16 cellular contexts compared by ENCODE assay signal in genomic region chr5:113337515-113338140, GRCh38.
DNase-seq lines count a peak whose midpoint lies in the region; ATAC-seq and TF ChIP-seq lines count a peak whose summit lies in the region.
"Had no signal": no experiment of that assay in that cellular context is flagged by ENCODE, and none has a peak within 500 bp of the region (broad histone marks: within the 10 kb centered on the region; RNA-seq: fewer than 3 reads in every experiment).

No MANE protein-coding gene starts in this region.

- no peak overlapping the region for H3K27ac ChIP-seq in mammary epithelial cell (ENCODE audit: insufficient read depth, low read depth, low read length)
- 0 out of 2 replicates have a peak overlapping the region, but pooled peaks have one; percentile 13 for H3K27ac ChIP-seq in VCaP
- no peak overlapping the region for H3K27ac ChIP-seq in mesenchymal stem cell (ENCODE audit: low read length, poor library complexity, severe bottlenecking)
- H3K27ac ChIP-seq: BLaER1 had no signal

- H3K23ac ChIP-seq in mesenchymal stem cell (ENCODE audit: low read length in 2 of 2), result no peak overlapping the region

- H3K27ac Mint-ChIP-seq in MCF 10A (ENCODE audit: low read depth, unreplicated experiment), result no peak overlapping the region

- DNase-seq in MCF 10A (ENCODE audit: unreplicated experiment) (peak; percentile 27), mammary epithelial cell (no peak), mesenchymal stem cell (no peak), NCI-H446 treated with DMSO at 0.1 percent for 48 hours (lab: John Stamatoyannopoulos, UW) (no peak), middle frontal gyrus (ENCODE audit: extremely low spot score, low spot score) (no peak), KBM-7 (no peak)
- DNase-seq: 8988T; CD8-positive, alpha-beta memory T cell; DMS79 treated with DMSO at 0.1 percent for 48 hours; NCI-H1105 treated with DMSO at 0.1 percent for 48 hours; NCI-H1694 treated with DMSO at 0.1 percent for 48 hours; NCI-H345; SHP77 treated with DMSO at 0.1 percent for 48 hours had no signal

- BruUV-seq in MCF 10A (replicated peaks; lab: Mats Ljungman, UMichigan) (no TSS peak), mammary epithelial cell (replicated peaks; lab: Mats Ljungman, UMichigan) (no TSS peak)

- H3K79me1 ChIP-seq in mesenchymal stem cell (replicated peaks; ENCODE audit: low read length, poor library complexity, severe bottlenecking), result no peaks in the 10 kb centered on the region

- H3K4me1 ChIP-seq in mammary epithelial cell (ENCODE audit: insufficient read depth, low read length) (no peaks in the 10 kb centered on the region), mesenchymal stem cell (ENCODE audit: control insufficient read depth, insufficient read depth, low read depth, low read length) (no peaks in the 10 kb centered on the region)

- no peaks in the 10 kb centered on the region for H3K9me3 Mint-ChIP-seq in MCF 10A (ENCODE audit: unreplicated experiment)
- H3K9me3 Mint-ChIP-seq: CD8-positive, alpha-beta memory T cell had no signal

- H3K27me3 Mint-ChIP-seq in MCF 10A (ENCODE audit: insufficient read depth, unreplicated experiment), result no peaks in the 10 kb centered on the region

- no peak overlapping the region for H2BK5ac ChIP-seq in mesenchymal stem cell (ENCODE audit: low read depth, low read length, poor library complexity, severe bottlenecking)

- no peak overlapping the region for H3K4me2 ChIP-seq in mammary epithelial cell (ENCODE audit: insufficient read depth, low read depth, low read length)
- H3K4me2 ChIP-seq in mesenchymal stem cell (ENCODE audit: low read length, poor library complexity, severe bottlenecking), result no peak overlapping the region
- H3K4me2 ChIP-seq: BLaER1 had no signal

- H2BK120ac ChIP-seq in mesenchymal stem cell (ENCODE audit: low read depth, low read length), result no peak overlapping the region

- dilution Hi-C loops in mammary epithelial cell (cut with HindIII; ENCODE audit: low sequenced_read_pairs), result no loop called here

- H2AK5ac ChIP-seq in mesenchymal stem cell (ENCODE audit: low read length, severe bottlenecking), result no peak overlapping the region

- H3K36me3 ChIP-seq in mammary epithelial cell (ENCODE audit: insufficient read depth, low read length) (peaks cover 2% of the 10 kb centered on the region), mesenchymal stem cell (ENCODE audit: control insufficient read depth in 1 of 2, insufficient read depth in 2 of 2, low read depth in 1 of 2, low read length in 2 of 2) (no peaks in the 10 kb centered on the region)
- H3K36me3 ChIP-seq: BLaER1 had no signal

- no peak overlapping the region for H3K4me3 Mint-ChIP-seq in MCF 10A (ENCODE audit: unreplicated experiment)
- H3K4me3 Mint-ChIP-seq: CD8-positive, alpha-beta memory T cell had no signal

- WGBS in mammary epithelial cell (ENCODE audit: low coverage, missing lambda C conversion rate), result 90% methylated on average over 5 of the region's 5 CpGs
- 95% methylated on average over 2 of the region's 5 CpGs for WGBS in mesenchymal stem cell

- H3K27me3 ChIP-seq in mammary epithelial cell (ENCODE audit: insufficient read depth, low read length), result no peaks in the 10 kb centered on the region
- H3K27me3 ChIP-seq in mesenchymal stem cell (ENCODE audit: control insufficient read depth in 1 of 2, insufficient read depth in 1 of 2, low read length in 2 of 2), result no peaks in the 10 kb centered on the region
- H3K27me3 ChIP-seq: BLaER1 had no signal

- CTCF ChIA-PET in MCF 10A (lab: Yijun Ruan, JAX), result interaction anchor here (0.5 to 5.9 kb wide), 16 partner anchors 15 to 454 kb away, joined by 3 to 77 read pairs (median 5); partner anchors contain the start of genes MCC and YTHDC2
- CTCF ChIA-PET in mammary epithelial cell (lab: Charles Lee; ENCODE audit: low non-redundant PET), result interaction anchor here (1.5 kb wide), 1 partner anchor 173 kb away, joined by 11 read pairs; no protein-coding TSS in a partner anchor

- H3K9ac ChIP-seq in mammary epithelial cell (ENCODE audit: insufficient read depth, low read length) (no peak overlapping the region), mesenchymal stem cell (ENCODE audit: low read length) (peak overlapping the region; percentile 48)
- H3K9ac ChIP-seq: BLaER1 had no signal

- H2AFZ ChIP-seq in mammary epithelial cell (ENCODE audit: low read depth, low read length), result no peak overlapping the region
- no peak overlapping the region for H2AFZ ChIP-seq in mesenchymal stem cell (ENCODE audit: low read depth, low read length)

- no peak overlapping the region for H3K14ac ChIP-seq in mesenchymal stem cell (ENCODE audit: low read length in 2 of 2)

- peaks cover 23% of the 10 kb centered on the region for H3K36me3 Mint-ChIP-seq in MCF 10A (ENCODE audit: insufficient read depth, unreplicated experiment)
- H3K36me3 Mint-ChIP-seq: CD8-positive, alpha-beta memory T cell had no signal

- no peaks in the 10 kb centered on the region for H3K9me3 ChIP-seq in mammary epithelial cell (replicated peaks; ENCODE audit: insufficient read depth, low read length)
- no peaks in the 10 kb centered on the region for H3K9me3 ChIP-seq in mesenchymal stem cell (ENCODE audit: control insufficient read depth, low read length)
- H3K9me3 ChIP-seq: BLaER1 had no signal

- H2BK12ac ChIP-seq in mesenchymal stem cell (ENCODE audit: low read length in 2 of 2), result no peak overlapping the region

- peaks cover 6% of the 10 kb centered on the region for H3K4me1 Mint-ChIP-seq in MCF 10A (ENCODE audit: insufficient read depth, unreplicated experiment)

- TF ChIP-seq CTCF in MCF 10A (IDR thresholded peaks at IDR 0.05; ENCODE audit: unreplicated experiment), result no peak
- no peak for TF ChIP-seq CTCF in mammary epithelial cell (conservative IDR thresholded peaks at IDR 0.05 in 1 of 2, IDR thresholded peaks at IDR 0.05 in 1 of 2; ENCODE audit: extremely low read depth in 1 of 2, insufficient read depth in 1 of 2, low read depth in 1 of 2, low read length in 2 of 2)
- no peak for TF ChIP-seq CTCF in VCaP (conservative IDR thresholded peaks at IDR 0.05)

- H4K20me1 ChIP-seq in mammary epithelial cell (ENCODE audit: insufficient read depth, low read length), result no peaks in the 10 kb centered on the region
- H4K20me1 ChIP-seq: BLaER1 had no signal

- intact Hi-C loops in MCF 10A (cut with micrococcal nuclease) (loop anchor here (1.0 kb wide), 2 partner anchors 42 to 173 kb away; no protein-coding TSS in a partner anchor), mammary epithelial cell (cut with micrococcal nuclease) (loop anchor here (1.0 kb wide), 2 partner anchors 174 to 269 kb away; no protein-coding TSS in a partner anchor)

- H3K79me2 ChIP-seq in mammary epithelial cell (ENCODE audit: insufficient read depth, low read length), result no peaks in the 10 kb centered on the region

- H2BK15ac ChIP-seq in mesenchymal stem cell (ENCODE audit: low read depth, poor library complexity, severe bottlenecking), result no peak overlapping the region

- no peak for ATAC-seq in HG02973 (IDR thresholded peaks at IDR 0.05; ENCODE audit: unreplicated experiment)

- H3K18ac ChIP-seq in mesenchymal stem cell (ENCODE audit: low read depth in 1 of 2, low read length in 2 of 2), result no peak overlapping the region

- POLR2A ChIA-PET in MCF 10A (lab: Yijun Ruan, JAX), result interaction anchor here (0.9 to 1.5 kb wide), 2 partner anchors 158 to 175 kb away, joined by 3 read pairs; partner anchors contain the start of gene YTHDC2

- H4K8ac ChIP-seq in mesenchymal stem cell (ENCODE audit: low read length), result no peak overlapping the region

- H3K4me3 ChIP-seq in mammary epithelial cell (replicated peaks in 1 of 3; ENCODE audit: insufficient read depth in 1 of 3, low read depth in 2 of 3, low read length in 3 of 3), result no peak overlapping the region
- H3K4me3 ChIP-seq in mesenchymal stem cell (ENCODE audit: insufficient read depth in 1 of 2, low read depth in 1 of 2, low read length in 2 of 2), result no peak overlapping the region
- H3K4me3 ChIP-seq: BLaER1 had no signal

- H4K91ac ChIP-seq in mesenchymal stem cell (ENCODE audit: low read length), result no peak overlapping the region

- in situ Hi-C loops in mammary epithelial cell (cut with MboI; ENCODE audit: low sequenced_read_pairs in 2 of 2) (no loop called here), KBM-7 (cut with MboI; ENCODE audit: low pct_unique_long_range_greater_than_20kb, low sequenced_read_pairs) (loop anchor here (25.0 kb wide), 2 partner anchors 175 to 275 kb away; partner anchors contain the start of gene YTHDC2)

- H3K4ac ChIP-seq in mesenchymal stem cell (ENCODE audit: low read depth in 1 of 2, low read length in 2 of 2), result no peak overlapping the region
